ENCODE assay signal across 8 cellular contexts in the genomic region with DNA sequence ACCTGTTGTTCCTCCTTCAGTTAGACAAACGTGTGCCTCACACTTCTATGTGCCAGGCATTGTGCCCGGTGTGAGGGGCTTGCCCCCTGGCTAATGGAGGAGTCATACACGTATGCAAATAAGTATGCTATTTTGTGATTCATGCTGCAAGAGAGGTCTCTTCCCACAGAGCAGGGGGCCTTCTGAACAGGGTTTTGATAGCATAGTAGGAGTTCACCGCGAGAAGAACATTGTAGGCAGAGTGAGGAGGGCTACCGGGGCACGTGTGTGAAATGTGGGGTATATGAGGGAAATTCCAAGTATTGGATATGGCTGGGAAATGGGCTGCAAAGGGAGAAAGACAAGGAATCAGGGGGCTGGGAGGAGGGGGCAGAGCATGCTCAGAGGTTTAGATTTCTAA.
"Had no signal": no experiment of that assay in that cellular context is flagged by ENCODE, and none has a peak within 500 bp of the region (broad histone marks: within the 10 kb centered on the region; RNA-seq: fewer than 3 reads in every experiment).

No MANE protein-coding gene starts in this region.

- H3K9ac ChIP-seq: GM23248 had no signal

- DNase-seq: GM23248, GOT3, H7, KBM-7 had no signal

- H3K36me3 ChIP-seq: HAP-1 had no signal

- H3K27ac ChIP-seq: GM23248, HL-60 had no signal

- ATAC-seq: HCT116 had no signal

- H3K4me1 Mint-ChIP-seq: IgD-negative memory B cell had no signal

- H3K36me3 Mint-ChIP-seq: IgD-negative memory B cell had no signal

- H3K9me3 Mint-ChIP-seq: IgD-negative memory B cell had no signal

- H3K4me3 Mint-ChIP-seq: IgD-negative memory B cell had no signal

- H3K4me1 ChIP-seq: HAP-1 had no signal

- H3K9me3 ChIP-seq: HAP-1 had no signal

- H3K4me3 ChIP-seq: GM23248, HAP-1 had no signal

- H3K27ac Mint-ChIP-seq: IgD-negative memory B cell had no signal

- H2AFZ ChIP-seq: GM23248 had no signal
